Comparison of ENCODE assay signal across 16 cellular contexts in genomic region chr11:59766542-59766941, GRCh38. TPM values are rescaled to one million over a fixed set of nuclear protein-coding genes. Genes with fewer than 3 reads are reported as not detected.
A peak's percentile ranks its signal among the peaks of the same experiment; 100 is the strongest.
DNase-seq lines count a peak whose midpoint lies in the region; ATAC-seq, FAIRE-seq and TF ChIP-seq lines count a peak whose summit lies in the region.
"Had no signal": no experiment of that assay in that cellular context is flagged by ENCODE, and none has a peak within 500 bp of the region (broad histone marks: within the 10 kb centered on the region; RNA-seq: fewer than 3 reads in every experiment).

No MANE protein-coding gene starts in this region.

- WGBS in trophoblast cell (ENCODE audit: extremely low coverage, insufficient coverage, insufficient read length), result no CpG with 5 or more reads among the region's 5 CpGs

- H3K27me3 Mint-ChIP-seq in effector memory CD8-positive, alpha-beta T cell, result no peaks in the 10 kb centered on the region

- H3K4me3 Mint-ChIP-seq in effector memory CD8-positive, alpha-beta T cell, result peak overlapping the region in 1 of 2 donors; percentile 28

- no peak overlapping the region for H4K12ac ChIP-seq in trophoblast cell (ENCODE audit: low read depth, low read length)

- H3K14ac ChIP-seq in trophoblast cell (ENCODE audit: low read length), result no peak overlapping the region

- peak; percentile 56 for DNase-seq in D721Med (ENCODE audit: insufficient read length, low spot score)
- peak; percentile 96 for DNase-seq in NCI-H82 (lab: John Stamatoyannopoulos, UW)
- DNase-seq in effector memory CD8-positive, alpha-beta T cell, result no peak
- DNase-seq in trophoblast cell, result no peak
- no peak for DNase-seq in caudate nucleus (lab: John Stamatoyannopoulos, UW)
- DNase-seq in T-helper 9 cell, result no peak
- no peak for DNase-seq in activated T-cell treated with anti-CD3 and anti-CD28 coated beads, Interleukin-2, amount 50 U/mL, for 48 hours
- DNase-seq: activated CD4-positive, CD25-positive, alpha-beta regulatory T cell treated with anti-CD3 and anti-CD28 coated beads, Interleukin-2, amount 50 U/mL, for 72 hours; activated CD8-positive, alpha-beta memory T cell treated with anti-CD3 and anti-CD28 coated beads, Interleukin-2, amount 50 U/mL, for 4 hours; DMS 273 treated with DMSO at 0.1 percent for 48 hours; NCI-H187 treated with DMSO at 0.1 percent for 48 hours; ovary; stimulated activated CD4-positive, alpha-beta T cell treated with anti-CD3 and anti-CD28 coated beads, Interleukin-4, amount 100 ng/mL, for 1 hour had no signal

- no peaks in the 10 kb centered on the region for H3K27me3 ChIP-seq in trophoblast cell (ENCODE audit: insufficient read depth, low read length)
- H3K27me3 ChIP-seq: ovary had no signal

- H2BK12ac ChIP-seq in trophoblast cell (ENCODE audit: low read length), result no peak overlapping the region

- H2BK120ac ChIP-seq in trophoblast cell (ENCODE audit: insufficient read depth, low read length, poor library complexity), result no peak overlapping the region

- no peak for TF ChIP-seq CTCF in D721Med (IDR thresholded peaks at IDR 0.05; ENCODE audit: insufficient read depth, missing control alignments)

- H4K8ac ChIP-seq in trophoblast cell (ENCODE audit: low read depth, low read length), result no peak overlapping the region

- peaks cover 8% of the 10 kb centered on the region for H3K79me2 ChIP-seq in trophoblast cell (ENCODE audit: control insufficient read depth, insufficient read depth, low read length, poor library complexity)

- H3K4me1 Mint-ChIP-seq in effector memory CD8-positive, alpha-beta T cell (ENCODE audit: low read depth in 2 of 2), result peaks cover 12 to 36% of the 10 kb centered on the region in 2 donors

- H2AK5ac ChIP-seq in trophoblast cell (ENCODE audit: low read length), result no peak overlapping the region

- H3K9me3 ChIP-seq in trophoblast cell (ENCODE audit: insufficient read depth, low read depth, low read length), result no peaks in the 10 kb centered on the region
- H3K9me3 ChIP-seq: ovary had no signal

- H3K79me1 ChIP-seq in trophoblast cell (ENCODE audit: low read length), result no peaks in the 10 kb centered on the region

- H3K4me2 ChIP-seq in trophoblast cell (ENCODE audit: low read length), result no peak overlapping the region

- H3K27ac Mint-ChIP-seq in effector memory CD8-positive, alpha-beta T cell, result peak overlapping the region in 1 of 2 donors; percentile 41

- H3K36me3 ChIP-seq in trophoblast cell (ENCODE audit: control insufficient read depth in 1 of 2, insufficient read depth in 2 of 2, low read length in 2 of 2), result peaks cover 5 to 12% of the 10 kb centered on the region in 2 experiments
- H3K36me3 ChIP-seq: ovary had no signal

- no peak overlapping the region for H3K18ac ChIP-seq in trophoblast cell (ENCODE audit: low read length)

- FAIRE-seq in D721Med (lab: Jason Lieb, UNC), result peak; percentile 88
- FAIRE-seq: astrocyte, colon, endothelial cell of umbilical vein had no signal

- H3K4me1 ChIP-seq in trophoblast cell (ENCODE audit: control insufficient read depth in 1 of 2, insufficient read depth in 2 of 2, low read length in 2 of 2), result peaks cover 0 to 6% of the 10 kb centered on the region in 2 experiments

- no peaks in the 10 kb centered on the region for H3K36me3 Mint-ChIP-seq in effector memory CD8-positive, alpha-beta T cell (ENCODE audit: insufficient read depth)

- no peak overlapping the region for H2BK5ac ChIP-seq in trophoblast cell (ENCODE audit: low read depth, low read length, poor library complexity)

- no peak overlapping the region for H4K91ac ChIP-seq in trophoblast cell (ENCODE audit: low read depth, low read length)

- H3K4me3 ChIP-seq in trophoblast cell (ENCODE audit: low read depth, low read length), result no peak overlapping the region
- H3K4me3 ChIP-seq: ovary had no signal

- peak overlapping the region; percentile 75 for H3K4ac ChIP-seq in trophoblast cell (ENCODE audit: low read depth, low read length)

- H3K9me3 Mint-ChIP-seq in effector memory CD8-positive, alpha-beta T cell, result no peaks in the 10 kb centered on the region

- H3K27ac ChIP-seq in trophoblast cell (ENCODE audit: low read depth, low read length) (no peak overlapping the region), caudate nucleus (ENCODE audit: low read depth, low read length) (no peak overlapping the region)
- H3K27ac ChIP-seq: ovary had no signal

- H3K9ac ChIP-seq in trophoblast cell (ENCODE audit: low read length), result no peak overlapping the region

- peak overlapping the region; percentile 29 for H3K23ac ChIP-seq in trophoblast cell (ENCODE audit: low read length)

- no peak overlapping the region for H2AFZ ChIP-seq in trophoblast cell (ENCODE audit: insufficient read depth, low read length, poor library complexity)

- peak; percentile 41 for ATAC-seq in effector memory CD8-positive, alpha-beta T cell (replicated peaks)

RNA-seq across cellular contexts. Expression of gene STX3, which starts 11.4 kb away (rescaled TPM):
- polyA plus RNA-seq in trophoblast cell (2013), result 90.1 and 92.6 TPM in 2 replicates

RNA-seq across cellular contexts. Expression of gene MRPL16, which starts 44.0 kb away (rescaled TPM):
- 23.6 and 25.0 TPM in 2 replicates for polyA plus RNA-seq in trophoblast cell (2013)

RNA-seq across cellular contexts. Expression of gene OR10V1, which starts 52.9 kb away (rescaled TPM):
- polyA plus RNA-seq in trophoblast cell (2013), result not detected in 2 replicates
- polyA plus RNA-seq: endothelial cell of umbilical vein, ovary had no signal

Comparison
In these comparisons a context has a peak if more than half of its experiments do, and no peak if none do; other contexts are left out.
1. DNase-seq: peak in D721Med (single experiment) and NCI-H82 (single experiment); none in effector memory CD8-positive, alpha-beta T cell (0 of 3), trophoblast cell (0 of 2), caudate nucleus (0 of 61), T-helper 9 cell (single experiment) and activated T-cell treated with anti-CD3 and anti-CD28 coated beads, Interleukin-2, amount 50 U/mL, for 48 hours (0 of 2).